In the genomic region with DNA sequence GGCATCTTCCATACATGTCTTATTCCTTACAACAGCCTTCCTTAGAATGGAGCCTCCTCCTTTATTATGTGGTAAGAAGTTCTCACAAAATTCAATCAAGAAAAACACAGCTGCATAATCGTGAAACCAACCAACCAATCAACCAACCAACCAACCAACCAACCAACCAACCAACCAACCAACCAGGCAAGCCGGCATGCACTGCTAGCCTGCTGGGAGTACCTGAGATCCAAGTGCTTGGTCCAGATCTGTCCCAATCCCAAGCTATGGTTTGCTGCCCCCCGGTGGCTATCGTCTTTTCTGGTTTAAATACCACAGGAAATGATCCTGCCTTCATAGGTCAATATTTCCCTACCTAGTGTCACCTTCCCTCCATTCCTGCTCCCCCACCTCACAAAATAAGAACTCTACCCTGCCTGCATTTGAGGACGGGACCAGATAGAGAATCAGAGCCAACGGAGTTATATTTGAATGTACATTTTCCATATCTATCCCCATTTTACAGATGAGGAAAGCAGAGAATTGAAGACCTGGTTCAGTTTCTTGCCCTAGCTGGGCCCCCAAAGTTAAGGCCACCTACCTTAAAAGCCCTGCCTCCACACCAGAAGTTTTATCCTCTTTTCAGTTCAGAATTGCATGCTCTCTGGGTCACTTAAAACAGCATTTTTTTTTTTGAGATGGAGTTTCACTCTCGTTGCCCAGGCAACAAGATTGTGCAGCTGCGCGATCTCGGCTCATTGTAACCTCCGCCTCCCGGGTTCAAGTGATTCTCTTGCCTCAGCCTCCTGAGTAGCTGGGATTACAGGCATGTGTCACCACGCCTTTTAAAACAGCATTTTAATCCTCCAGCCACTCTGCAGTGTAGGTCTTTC, we compare ENCODE assay signal across 9 cellular contexts.
DNase-seq lines count a peak whose midpoint lies in the region; ATAC-seq and TF ChIP-seq lines count a peak whose summit lies in the region.
"Had no signal": no experiment of that assay in that cellular context is flagged by ENCODE, and none has a peak within 500 bp of the region (broad histone marks: within the 10 kb centered on the region; RNA-seq: fewer than 3 reads in every experiment).

No MANE protein-coding gene starts in this region.

- H3K9ac ChIP-seq in parathyroid adenoma: no peak overlapping the region

- no peaks in the 10 kb centered on the region for H3K79me2 ChIP-seq in parathyroid adenoma

- no peaks in the 10 kb centered on the region for H3K36me3 ChIP-seq in parathyroid adenoma (ENCODE audit: control insufficient read depth, insufficient read depth, low read length)

- no peak overlapping the region for H3K27ac ChIP-seq in parathyroid adenoma
- H3K27ac ChIP-seq: neutrophil had no signal

- peak; percentile 55 for TF ChIP-seq CTCF in GM20000 (IDR thresholded peaks at IDR 0.05; ENCODE audit: extremely low read depth, missing control alignments)
- peak; percentile 71 for TF ChIP-seq CTCF in parathyroid adenoma (IDR thresholded peaks at IDR 0.05)

- no peak overlapping the region for H2AFZ ChIP-seq in parathyroid adenoma

- ATAC-seq in HG02623 (IDR thresholded peaks at IDR 0.05; ENCODE audit: unreplicated experiment): no peak

- no peaks in the 10 kb centered on the region for H3K27me3 ChIP-seq in parathyroid adenoma (ENCODE audit: control insufficient read depth, insufficient read depth, low read length)
- H3K27me3 ChIP-seq: neutrophil had no signal

- H3K4me1 ChIP-seq in parathyroid adenoma: no peaks in the 10 kb centered on the region

- H3K9me3 ChIP-seq in parathyroid adenoma (ENCODE audit: control insufficient read depth, low read length): no peaks in the 10 kb centered on the region
- H3K9me3 ChIP-seq: neutrophil had no signal

- no peak overlapping the region for H3K4me3 ChIP-seq in parathyroid adenoma (ENCODE audit: low read depth, low read length)

- DNase-seq in AG20443 (ENCODE audit: low spot score): peak; percentile 84
- peak; percentile 77 for DNase-seq in GM20000 (ENCODE audit: low spot score)
- DNase-seq in NCI-H524 (lab: John Stamatoyannopoulos, UW): peak; percentile 48 to 72
- DNase-seq in activated T-cell treated with anti-CD3 and anti-CD28 coated beads for 1 hour (ENCODE audit: low read depth): peak; percentile 23
- DNase-seq in fibroblast of the conjunctiva (ENCODE audit: low read depth): peak; percentile 31
- DNase-seq in SKM-1 treated with dmso at 0.1 percent for 144 hours (lab: John Stamatoyannopoulos, UW; ENCODE audit: unreplicated experiment): no peak

- H3K4me2 ChIP-seq in parathyroid adenoma (ENCODE audit: low read length): no peak overlapping the region
